In the genomic region with DNA sequence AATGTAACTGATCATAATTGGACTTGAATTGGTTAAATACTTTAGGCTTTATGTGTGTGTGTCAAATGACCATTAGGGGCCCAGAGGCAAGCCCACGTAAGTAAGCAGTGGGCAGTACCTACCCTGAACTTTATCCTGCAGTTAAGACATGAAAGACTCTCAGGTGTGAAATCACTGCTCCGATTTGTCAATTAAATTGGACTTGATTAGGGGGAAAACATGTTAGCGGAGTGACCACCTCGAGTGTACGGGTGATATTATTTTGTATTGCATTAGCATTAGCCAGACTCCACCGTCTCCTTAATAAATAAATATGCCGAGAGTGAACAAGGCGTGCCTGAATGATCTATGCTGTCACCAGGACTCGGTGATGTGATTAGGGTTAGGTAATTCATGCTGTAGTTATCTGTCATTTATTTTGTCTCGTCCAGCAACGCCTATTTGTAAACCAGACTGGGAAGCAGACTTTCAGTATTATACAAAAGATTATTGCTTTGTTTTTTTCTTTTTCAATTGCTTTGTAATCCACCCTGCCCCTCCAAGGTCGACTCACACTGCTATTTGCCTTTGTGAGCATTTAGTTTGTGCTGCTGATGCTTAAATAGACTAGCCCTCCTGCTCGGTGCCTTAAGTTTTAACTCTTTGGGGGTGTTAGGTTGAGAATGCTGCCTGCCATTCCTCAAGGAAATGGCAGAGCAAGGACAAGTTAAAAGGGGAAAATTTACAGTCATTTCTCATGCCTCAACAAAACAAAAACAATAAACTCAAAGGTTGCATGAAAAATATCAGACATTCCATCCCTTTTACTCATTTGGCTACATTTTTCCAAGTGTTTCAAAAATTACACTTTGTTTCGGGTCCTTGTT, we compare ENCODE assay signal across 8 cellular contexts. TPM values are rescaled to one million over a fixed set of nuclear protein-coding genes. Genes with fewer than 3 reads are reported as not detected.
DNase-seq lines count a peak whose midpoint lies in the region; ATAC-seq and TF ChIP-seq lines count a peak whose summit lies in the region.

No MANE protein-coding gene starts in this region.

- peak overlapping the region; percentile 77 for H2BK5ac ChIP-seq in mesenchymal stem cell (ENCODE audit: low read depth, low read length, poor library complexity, severe bottlenecking)

- peaks cover 23% of the 10 kb centered on the region for H3K4me1 ChIP-seq in ACC112 (ENCODE audit: control insufficient read depth, insufficient read depth, low read length, unreplicated experiment)
- peaks cover 2% of the 10 kb centered on the region for H3K4me1 ChIP-seq in mesenchymal stem cell (ENCODE audit: control insufficient read depth, insufficient read depth, low read depth, low read length)

- peak overlapping the region; percentile 94 for H3K9ac ChIP-seq in mesenchymal stem cell (ENCODE audit: low read length)

- H3K18ac ChIP-seq in mesenchymal stem cell (ENCODE audit: low read depth in 1 of 2, low read length in 2 of 2): peak overlapping the region; percentile 70 to 88

- in situ Hi-C loops in brain microvascular endothelial cell (cut with HindIII; ENCODE audit: low pct_ligation_motif_present, low sequenced_read_pairs): loop anchor here (25.0 kb wide), 1 partner anchor 480 kb away; no protein-coding TSS in a partner anchor

- H3K23ac ChIP-seq in mesenchymal stem cell (ENCODE audit: low read length in 2 of 2): no peak overlapping the region

- no peak for TF ChIP-seq CTCF in brain microvascular endothelial cell (IDR thresholded peaks at IDR 0.05; ENCODE audit: low read depth, low read length, missing control alignments)

- no peak overlapping the region for H2BK120ac ChIP-seq in mesenchymal stem cell (ENCODE audit: low read depth, low read length)

- H4K91ac ChIP-seq in mesenchymal stem cell (ENCODE audit: low read length): no peak overlapping the region

- peak overlapping the region in 1 of 2 experiments; percentile 75 for H3K4ac ChIP-seq in mesenchymal stem cell (ENCODE audit: low read depth in 1 of 2, low read length in 2 of 2)

- DNase-seq in HCEC 1CT (peak; percentile 61), brain microvascular endothelial cell (peak; percentile 59), mesenchymal stem cell (peak; percentile 67), cortex of kidney (lab: John Stamatoyannopoulos, UW) (no peak)
- DNase-seq in activated effector memory CD4-positive, alpha-beta T cell treated with Interleukin-2 at 50 U/mL for 16 hours: no peak

- H2AFZ ChIP-seq in ACC112 (ENCODE audit: low read length, unreplicated experiment): peak overlapping the region; percentile 34
- H2AFZ ChIP-seq in mesenchymal stem cell (ENCODE audit: low read depth, low read length): no peak overlapping the region

- no peak overlapping the region for H2BK12ac ChIP-seq in mesenchymal stem cell (ENCODE audit: low read length in 2 of 2)

- no peaks in the 10 kb centered on the region for H3K36me3 ChIP-seq in ACC112 (ENCODE audit: insufficient read depth, low read length)
- H3K36me3 ChIP-seq in brain microvascular endothelial cell (replicated peaks): no peaks in the 10 kb centered on the region
- no peaks in the 10 kb centered on the region for H3K36me3 ChIP-seq in mesenchymal stem cell (ENCODE audit: control insufficient read depth in 1 of 2, insufficient read depth in 2 of 2, low read depth in 1 of 2, low read length in 2 of 2)

- 5% methylated on average over 9 of the region's 14 CpGs for WGBS in mesenchymal stem cell

- peaks cover 67% of the 10 kb centered on the region for H3K79me2 ChIP-seq in ACC112 (ENCODE audit: control insufficient read depth, insufficient read depth, low read length, unreplicated experiment)

- no peak overlapping the region for H2BK15ac ChIP-seq in mesenchymal stem cell (ENCODE audit: low read depth, poor library complexity, severe bottlenecking)

- no peak for ATAC-seq in HG03469 (IDR thresholded peaks at IDR 0.05; ENCODE audit: unreplicated experiment)
- ATAC-seq in HG02642 (IDR thresholded peaks at IDR 0.05; ENCODE audit: poor library complexity, unreplicated experiment): no peak

- peak overlapping the region; percentile 58 for H3K4me2 ChIP-seq in mesenchymal stem cell (ENCODE audit: low read length, poor library complexity, severe bottlenecking)

- H3K27ac ChIP-seq in ACC112 (ENCODE audit: low read depth, low read length) (peak overlapping the region; percentile 86), brain microvascular endothelial cell (peak overlapping the region; percentile 93), mesenchymal stem cell (ENCODE audit: low read length, poor library complexity, severe bottlenecking) (peak overlapping the region; percentile 99)

- H4K8ac ChIP-seq in mesenchymal stem cell (ENCODE audit: low read length): no peak overlapping the region

- no peaks in the 10 kb centered on the region for H3K9me3 ChIP-seq in mesenchymal stem cell (ENCODE audit: control insufficient read depth, low read length)

- peaks cover 6% of the 10 kb centered on the region for H3K79me1 ChIP-seq in mesenchymal stem cell (replicated peaks; ENCODE audit: low read length, poor library complexity, severe bottlenecking)

- H3K27me3 ChIP-seq in ACC112 (ENCODE audit: insufficient read depth, low read length) (no peaks in the 10 kb centered on the region), brain microvascular endothelial cell (replicated peaks) (no peaks in the 10 kb centered on the region), mesenchymal stem cell (ENCODE audit: control insufficient read depth in 1 of 2, insufficient read depth in 1 of 2, low read length in 2 of 2) (no peaks in the 10 kb centered on the region)

- H3K4me3 ChIP-seq in ACC112 (ENCODE audit: low read depth, low read length): peak overlapping the region; percentile 92
- peak overlapping the region; percentile 78 for H3K4me3 ChIP-seq in brain microvascular endothelial cell (ENCODE audit: low read depth, low read length)
- H3K4me3 ChIP-seq in mesenchymal stem cell (ENCODE audit: insufficient read depth in 1 of 2, low read depth in 1 of 2, low read length in 2 of 2): peak overlapping the region; percentile 30 to 85

- H3K14ac ChIP-seq in mesenchymal stem cell (ENCODE audit: low read length in 2 of 2): no peak overlapping the region

- peak overlapping the region; percentile 81 for H2AK5ac ChIP-seq in mesenchymal stem cell (ENCODE audit: low read length, severe bottlenecking)

RNA-seq across cellular contexts. Expression of a gene that starts 1.8 kb away (rescaled TPM):
- polyA plus RNA-seq in mesenchymal stem cell (2013, experiment 1 of 2): 23.4 TPM
- 22.6 TPM for polyA plus RNA-seq in mesenchymal stem cell (2013, experiment 2 of 2)

Comparison
In these comparisons a context has a peak if more than half of its experiments do, and no peak if none do; other contexts are left out.
1. DNase-seq: peak in HCEC 1CT (single experiment), brain microvascular endothelial cell (single experiment) and mesenchymal stem cell (single experiment); none in activated effector memory CD4-positive, alpha-beta T cell treated with Interleukin-2 at 50 U/mL for 16 hours (single experiment) and cortex of kidney (single experiment).
2. Peak in every context shown above with its lines, with median percentiles within 50 percentile points of each other: H3K27ac ChIP-seq and H3K4me3 ChIP-seq.